ENCODE assay signal across 15 cellular contexts in the genomic region with DNA sequence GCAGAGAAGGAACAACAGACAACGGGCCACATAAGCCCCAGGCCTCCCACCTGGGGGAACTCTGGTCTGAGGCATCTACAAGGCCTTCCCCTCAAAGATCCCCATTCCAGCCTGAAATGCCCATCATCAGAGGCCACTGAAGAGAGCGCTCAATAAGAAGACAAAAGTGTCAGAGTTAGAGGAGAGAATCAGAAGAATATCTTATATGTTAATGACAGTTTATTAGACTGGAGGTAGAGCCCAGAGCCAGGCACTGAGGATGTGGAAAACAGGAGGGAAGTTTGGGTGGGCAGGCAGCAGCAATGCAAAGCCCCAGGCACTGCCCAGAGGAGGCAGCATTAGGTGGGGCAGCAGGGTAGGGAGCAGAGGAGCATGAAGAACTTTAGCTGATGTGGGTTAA. TPM values are rescaled to one million over a fixed set of nuclear protein-coding genes. Genes with fewer than 3 reads are reported as not detected.
A peak's percentile ranks its signal among the peaks of the same experiment; 100 is the strongest.
DNase-seq lines count a peak whose midpoint lies in the region; ATAC-seq, FAIRE-seq and TF ChIP-seq lines count a peak whose summit lies in the region.
"Had no signal": no experiment of that assay in that cellular context is flagged by ENCODE, and none has a peak within 500 bp of the region (broad histone marks: within the 10 kb centered on the region; RNA-seq: fewer than 3 reads in every experiment).

No MANE protein-coding gene starts in this region.

- H3K56ac ChIP-seq in H1 (replicated peaks; ENCODE audit: insufficient read length, low read depth, low read length), result no peak overlapping the region

- H3K18ac ChIP-seq in H1 (ENCODE audit: extremely low read depth, low read length), result no peak overlapping the region

- peaks cover 0 to 7% of the 10 kb centered on the region in 2 donors for H3K27me3 Mint-ChIP-seq in natural killer cell (ENCODE audit: low read depth in 2 of 2)
- H3K27me3 Mint-ChIP-seq in natural killer cell treated with Interleukin-12 subunit alpha and Interleukin-12 subunit beta and Interleukin-15 and Interleukin-18, amount 100 ng/mL, for 72 hours, result peaks cover 0 to 7% of the 10 kb centered on the region in 2 donors
- H3K27me3 Mint-ChIP-seq in nephron (ENCODE audit: low read depth), result peaks cover 15% of the 10 kb centered on the region

- no peaks in the 10 kb centered on the region for H3K79me2 ChIP-seq in H1 (ENCODE audit: control insufficient read depth in 1 of 2, insufficient read depth in 2 of 2, low read length in 2 of 2)

- no peak overlapping the region for H4K8ac ChIP-seq in H1 (ENCODE audit: extremely low read depth, insufficient read depth, low read length)

- H4K91ac ChIP-seq in H1 (replicated peaks; ENCODE audit: insufficient read length, low read length), result no peak overlapping the region

- 0 out of 2 replicates have a peak overlapping the region, but pooled peaks have one; percentile 56 for H2BK20ac ChIP-seq in H1 (ENCODE audit: low read length)

- peaks cover 0 to 5% (median 0%) of the 10 kb centered on the region in 4 experiments; a peak in 2 of 7 replicates for H3K27me3 ChIP-seq in H1 (replicated peaks in 1 of 4; ENCODE audit: control insufficient read depth in 3 of 4, extremely low read depth in 1 of 4, insufficient read depth in 3 of 4, low read length in 3 of 4)

- intact Hi-C loops in natural killer cell (cut with micrococcal nuclease), result no loop called here

- H4K5ac ChIP-seq in H1 (ENCODE audit: insufficient read length, low read depth, low read length), result no peak overlapping the region

- no peaks in the 10 kb centered on the region for H4K20me1 ChIP-seq in H1 (replicated peaks in 1 of 2; ENCODE audit: control insufficient read depth in 1 of 2, insufficient read depth in 2 of 2, low read length in 2 of 2)

- no peak overlapping the region for H3K4me2 ChIP-seq in H1 (ENCODE audit: insufficient read depth in 1 of 2, low read depth in 2 of 2, low read length in 2 of 2)
- H3K4me2 ChIP-seq: BLaER1 treated with 17β-estradiol and CSF1 and Interleukin-3, amounts not matched to agents 10 nM and 100 nM; GM23338 had no signal

- H3K14ac ChIP-seq in H1 (ENCODE audit: insufficient read length), result no peak overlapping the region

- FAIRE-seq in H1 (lab: Jason Lieb, UNC), result no peak
- FAIRE-seq: HTR-8/SVneo had no signal

- no peak for TF ChIP-seq POLR2A in H1 (IDR thresholded peaks at IDR 0.05; ENCODE audit: control extremely low read depth in 1 of 2, low read depth in 2 of 2, low read length in 2 of 2)

- H3K4me1 ChIP-seq in H1 (replicated peaks in 1 of 4; ENCODE audit: control insufficient read depth in 3 of 4, insufficient read depth in 4 of 4, low read length in 3 of 4), result peaks cover 2 to 14% (median 5%) of the 10 kb centered on the region in 4 experiments; a peak in 5 of 7 replicates

- H3K4me3 ChIP-seq in H1 (ENCODE audit: extremely low read depth in 1 of 4, insufficient read depth in 2 of 4, low read depth in 3 of 4, low read length in 4 of 4), result no peak overlapping the region
- H3K4me3 ChIP-seq: BLaER1 treated with 17β-estradiol and CSF1 and Interleukin-3, amounts not matched to agents 10 nM and 100 nM; GM23338 had no signal

- peak overlapping the region; percentile 20; the same call in 1 of the 2 replicates for H2BK12ac ChIP-seq in H1 (ENCODE audit: low read depth, low read length)

- no peak overlapping the region for H2AFZ ChIP-seq in H1 (ENCODE audit: low read length)

- H3K9me3 Mint-ChIP-seq in natural killer cell (no peaks in the 10 kb centered on the region), nephron (no peaks in the 10 kb centered on the region)
- H3K9me3 Mint-ChIP-seq in natural killer cell treated with Interleukin-12 subunit alpha and Interleukin-12 subunit beta and Interleukin-15 and Interleukin-18, amount 100 ng/mL, for 72 hours, result no peaks in the 10 kb centered on the region
- H3K9me3 Mint-ChIP-seq: CD8-positive, alpha-beta T cell; GM23338 had no signal

- H3K4me3 Mint-ChIP-seq in natural killer cell (peak overlapping the region; percentile 18), nephron (peak overlapping the region in 2 of 3 experiments; percentile 0 to 33)
- H3K4me3 Mint-ChIP-seq in natural killer cell treated with Interleukin-12 subunit alpha and Interleukin-12 subunit beta and Interleukin-15 and Interleukin-18, amount 100 ng/mL, for 72 hours, result no peak overlapping the region
- H3K4me3 Mint-ChIP-seq: B cell; CD8-positive, alpha-beta T cell; GM23338 had no signal

- no peak overlapping the region for H3K23ac ChIP-seq in H1 (ENCODE audit: insufficient read length)

- H3K9ac ChIP-seq in H1 (replicated peaks in 1 of 4; ENCODE audit: extremely low read depth in 1 of 4, low read depth in 3 of 4, low read length in 3 of 4), result no peak overlapping the region
- H3K9ac ChIP-seq: BLaER1 treated with 17β-estradiol and CSF1 and Interleukin-3, amounts not matched to agents 10 nM and 100 nM had no signal

- H3K4ac ChIP-seq in H1 (replicated peaks; ENCODE audit: insufficient read length, low read depth, low read length), result no peak overlapping the region

- TF ChIP-seq RAD21 in H1 (IDR thresholded peaks at IDR 0.05 in 1 of 2, conservative IDR thresholded peaks at IDR 0.05 in 1 of 2; ENCODE audit: low read depth in 2 of 2, low read length in 2 of 2), result no peak

- TF ChIP-seq CTCF in natural killer cell (IDR thresholded peaks at IDR 0.05), result no peak
- no peak for TF ChIP-seq CTCF in H1 (IDR thresholded peaks at IDR 0.05; ENCODE audit: control extremely low read depth in 1 of 3, insufficient read depth in 1 of 3, low read depth in 1 of 3, low read length in 3 of 3)
- TF ChIP-seq CTCF in nephron (IDR thresholded peaks at IDR 0.05; ENCODE audit: unreplicated experiment in 3 of 3), result no peak

- no peaks in the 10 kb centered on the region for H3K36me3 ChIP-seq in H1 (ENCODE audit: control insufficient read depth in 2 of 4, insufficient read depth in 4 of 4, low read length in 3 of 4)
- H3K36me3 ChIP-seq: BLaER1 treated with 17β-estradiol and CSF1 and Interleukin-3, amounts not matched to agents 10 nM and 100 nM had no signal

- WGBS in H1 (ENCODE audit: extremely low coverage in 1 of 2, insufficient coverage in 1 of 2, insufficient read length in 1 of 2, insufficient replicate concordance in 2 of 2, low coverage in 1 of 2, low lambda C conversion rate in 2 of 2, missing lambda C conversion rate in 1 of 2), 2 experiments, result 84% methylated on average over 2 of the region's 2 CpGs; no CpG with 5 or more reads in 1 of the 2 experiments

- CTCF ChIA-PET in H1 (lab: Charles Lee; ENCODE audit: partially characterized antibody), result interaction anchor here (0.7 to 3.3 kb wide), 2 partner anchors 60 to 70 kb away, joined by 3 to 21 read pairs; no protein-coding TSS in a partner anchor

- H3K79me1 ChIP-seq in H1 (ENCODE audit: low read depth, low read length), result no peaks in the 10 kb centered on the region

- ATAC-seq in natural killer cell, result no peak
- ATAC-seq in natural killer cell treated with Interleukin-12 subunit alpha and Interleukin-12 subunit beta and Interleukin-15 and Interleukin-18, amount 100 ng/mL, for 72 hours, result no peak
- no peak for ATAC-seq in esophagus mucosa
- ATAC-seq: CD8-positive, alpha-beta T cell; GM23338 had no signal

- H3K4me1 Mint-ChIP-seq in natural killer cell (peaks cover 4 to 14% of the 10 kb centered on the region in 2 donors), nephron (peaks cover 6% of the 10 kb centered on the region)
- peaks cover 0 to 4% of the 10 kb centered on the region in 2 donors for H3K4me1 Mint-ChIP-seq in natural killer cell treated with Interleukin-12 subunit alpha and Interleukin-12 subunit beta and Interleukin-15 and Interleukin-18, amount 100 ng/mL, for 72 hours (ENCODE audit: low read depth in 2 of 2)

- H2BK5ac ChIP-seq in H1 (ENCODE audit: low read depth, low read length), result no peak overlapping the region

- no peak overlapping the region for H2AK5ac ChIP-seq in H1 (ENCODE audit: low read depth, low read length)

- DNase-seq in natural killer cell, result no peak
- no peak for DNase-seq in natural killer cell treated with Interleukin-12 subunit alpha and Interleukin-12 subunit beta and Interleukin-15 and Interleukin-18, amount 100 ng/mL, for 72 hours (ENCODE audit: low spot score)
- no peak for DNase-seq in H1 (ENCODE audit: low read depth in 1 of 2, low spot score in 2 of 2)
- DNase-seq in Kasumi-1 (lab: John Stamatoyannopoulos, UW), result no peak
- DNase-seq: Calu3; CD8-positive, alpha-beta T cell; DMS79 treated with DMSO at 0.1 percent for 48 hours; GF-D8; H7 had no signal

- no peak overlapping the region for H3K27ac ChIP-seq in H1 (ENCODE audit: low read depth, low read length)
- H3K27ac ChIP-seq: BLaER1 treated with 17β-estradiol and CSF1 and Interleukin-3, amounts not matched to agents 10 nM and 100 nM had no signal

- no peak overlapping the region for H2BK120ac ChIP-seq in H1 (replicated peaks; ENCODE audit: low read depth, low read length)

- no peaks in the 10 kb centered on the region for H3K9me3 ChIP-seq in H1 (ENCODE audit: insufficient read depth in 2 of 2, low read depth in 1 of 2, low read length in 1 of 2)
- H3K9me3 ChIP-seq: BLaER1 treated with 17β-estradiol and CSF1 and Interleukin-3, amounts not matched to agents 10 nM and 100 nM had no signal

- TF ChIP-seq EP300 in H1 (IDR thresholded peaks at IDR 0.05; ENCODE audit: borderline replicate concordance in 1 of 2, low read depth in 2 of 2, low read length in 2 of 2), result no peak

- H3K36me3 Mint-ChIP-seq in natural killer cell (no peaks in the 10 kb centered on the region), nephron (ENCODE audit: low read depth) (no peaks in the 10 kb centered on the region)
- H3K36me3 Mint-ChIP-seq in natural killer cell treated with Interleukin-12 subunit alpha and Interleukin-12 subunit beta and Interleukin-15 and Interleukin-18, amount 100 ng/mL, for 72 hours, result no peaks in the 10 kb centered on the region
- H3K36me3 Mint-ChIP-seq: CD8-positive, alpha-beta T cell had no signal

- H2BK15ac ChIP-seq in H1 (ENCODE audit: low read length), result no peak overlapping the region

- peaks cover 19% of the 10 kb centered on the region for H3K23me2 ChIP-seq in H1 (ENCODE audit: low read depth, low read length)

- H3K27ac Mint-ChIP-seq in natural killer cell (no peak overlapping the region), nephron (no peak overlapping the region)
- H3K27ac Mint-ChIP-seq in natural killer cell treated with Interleukin-12 subunit alpha and Interleukin-12 subunit beta and Interleukin-15 and Interleukin-18, amount 100 ng/mL, for 72 hours, result no peak overlapping the region
- H3K27ac Mint-ChIP-seq: B cell; CD8-positive, alpha-beta T cell; GM23338 had no signal

- POLR2A ChIA-PET in H1 (lab: Charles Lee; ENCODE audit: partially characterized antibody), result no interaction called here

RNA-seq across cellular contexts. Expression of gene CTIF, which starts 2.9 kb away (rescaled TPM):
- total RNA-seq in natural killer cell (10 to 100 TPM in 1 of 3 donors, 1 to 10 TPM in 2; 6.9 to 10.2 (median 8.2) TPM), esophagus mucosa (14.0 TPM)
- total RNA-seq in natural killer cell treated with Interleukin-12 subunit alpha and Interleukin-12 subunit beta and Interleukin-15 and Interleukin-18, amount 100 ng/mL, for 72 hours, result 10 to 100 TPM in 1 of 2 donors, 1 to 10 TPM in 1; 8.4 to 13.0 TPM
- total RNA-seq in H1 (2021; fragmentation: NEBNext Ultra II Directional; extraction: Animal tissue kit (Norgen Biotek cat#: 25700)), result 17.8 and 22.0 TPM in 2 replicates
- polyA plus RNA-seq in H1 (2011; rRNA removed), result 9.0 and 9.3 TPM in 2 replicates
- 12.2 TPM for polyA plus RNA-seq in H1 (2011; cell fraction: cytosol; rRNA removed)
- 73.5 TPM for polyA plus RNA-seq in H1 (2011; cell fraction: nucleus; rRNA removed)
- 12.2 to 20.1 TPM (median 18.8 TPM) in 4 replicates for polyA plus RNA-seq in H1 (2012, experiment 1 of 2)
- 6.9 TPM for polyA plus RNA-seq in H1 (2012, experiment 2 of 2)
- 11.2 TPM for polyA plus RNA-seq in H1 (2013, experiment 1 of 2)
- polyA plus RNA-seq in H1 (2013, experiment 2 of 2), result 9.2 TPM
- 15.8 and 16.2 TPM in 2 replicates for polyA minus RNA-seq in H1 (2011; rRNA and poly(A)+ RNA removed)
- 11.4 TPM for polyA minus RNA-seq in H1 (2011; cell fraction: cytosol; rRNA and poly(A)+ RNA removed)
- 38.2 TPM for polyA minus RNA-seq in H1 (2011; cell fraction: nucleus; rRNA and poly(A)+ RNA removed)
